Comparison of ENCODE assay signal across 8 cellular contexts in genomic region chr17:38869647-38870258, GRCh38. TPM values are rescaled to one million over a fixed set of nuclear protein-coding genes. Genes with fewer than 3 reads are reported as not detected.
DNase-seq lines count a peak whose midpoint lies in the region; ATAC-seq and TF ChIP-seq lines count a peak whose summit lies in the region.

Gene LASP1, plus strand, starts transcription at chr17:38870058. Its CDS starts 132 bp downstream, at chr17:38870190.

- DNase-seq in DMS 273 treated with DMSO at 0.1 percent for 48 hours (lab: John Stamatoyannopoulos, UW) (peak; percentile 62), KG1 (lab: John Stamatoyannopoulos, UW) (peak; percentile 87), RWPE2 (ENCODE audit: low spot score) (peak; percentile 83), fibroblast of mammary gland (ENCODE audit: low read depth) (peak; percentile 85), natural killer cell (peak; percentile 84)
- DNase-seq in stimulated activated naive CD4-positive, alpha-beta T cell treated with Interleukin-2 at 50 U/mL for 16 hours (lab: John Stamatoyannopoulos, UW): peak; percentile 77

- peaks cover 47% of the 10 kb centered on the region for H3K4me1 Mint-ChIP-seq in activated T-helper 17 cell treated with anti-CD3 and anti-CD28 coated beads, Interleukin-2, amount 50 U/mL, for 72 hours
- peaks cover 50 to 67% of the 10 kb centered on the region in 2 donors for H3K4me1 Mint-ChIP-seq in natural killer cell

- H3K4me3 Mint-ChIP-seq in activated T-helper 17 cell treated with anti-CD3 and anti-CD28 coated beads, Interleukin-2, amount 50 U/mL, for 72 hours: peak within 1 kb of the TSS; percentile 85
- peak within 1 kb of the TSS; percentile 100 for H3K4me3 Mint-ChIP-seq in natural killer cell

- intact Hi-C loops in natural killer cell (cut with micrococcal nuclease): loop anchor here (1.0 to 10.0 kb wide), 6 partner anchors 19 to 283 kb away; partner anchors contain the start of gene PLXDC1

- no peak for TF ChIP-seq CTCF in RWPE2 (IDR thresholded peaks at IDR 0.05; ENCODE audit: poor library complexity, severe bottlenecking)
- no peak for TF ChIP-seq CTCF in fibroblast of mammary gland (conservative IDR thresholded peaks at IDR 0.05; ENCODE audit: control insufficient read depth, insufficient read depth, low read depth, low read length)
- TF ChIP-seq CTCF in natural killer cell (IDR thresholded peaks at IDR 0.05): no peak

- H3K4me3 ChIP-seq in RWPE2 (ENCODE audit: severe bottlenecking) (peak within 1 kb of the TSS; percentile 95), fibroblast of mammary gland (ENCODE audit: control insufficient read depth, low read depth, low read length) (peak within 1 kb of the TSS; percentile 97)

- no peaks in the 10 kb centered on the region for H3K27me3 Mint-ChIP-seq in activated T-helper 17 cell treated with anti-CD3 and anti-CD28 coated beads, Interleukin-2, amount 50 U/mL, for 72 hours
- no peaks in the 10 kb centered on the region for H3K27me3 Mint-ChIP-seq in natural killer cell (ENCODE audit: low read depth in 2 of 2)

- H3K9me3 ChIP-seq in RWPE2 (ENCODE audit: severe bottlenecking): no peaks in the 10 kb centered on the region

- peak; percentile 38 for ATAC-seq in GM21528 (IDR thresholded peaks at IDR 0.05; ENCODE audit: low FRiP score, unreplicated experiment)
- peak; percentile 61 for ATAC-seq in RWPE2 (ENCODE audit: low read depth)
- ATAC-seq in activated T-helper 17 cell treated with anti-CD3 and anti-CD28 coated beads, Interleukin-2, amount 50 U/mL, for 72 hours (replicated peaks): peak; percentile 68
- ATAC-seq in natural killer cell: peak; percentile 57 to 82 (median 66)

- H3K36me3 Mint-ChIP-seq in activated T-helper 17 cell treated with anti-CD3 and anti-CD28 coated beads, Interleukin-2, amount 50 U/mL, for 72 hours (ENCODE audit: low read depth): peaks cover 63% of the 10 kb centered on the region
- no peaks in the 10 kb centered on the region for H3K36me3 Mint-ChIP-seq in natural killer cell

- peak within 1 kb of the TSS; percentile 100 for H3K27ac Mint-ChIP-seq in activated T-helper 17 cell treated with anti-CD3 and anti-CD28 coated beads, Interleukin-2, amount 50 U/mL, for 72 hours
- peak within 1 kb of the TSS; percentile 96 to 98 for H3K27ac Mint-ChIP-seq in natural killer cell

- H3K4me1 ChIP-seq in RWPE2 (ENCODE audit: insufficient read depth, poor library complexity, severe bottlenecking): peaks cover 29% of the 10 kb centered on the region

- no peaks in the 10 kb centered on the region for H3K27me3 ChIP-seq in RWPE2 (ENCODE audit: insufficient read depth, poor library complexity, severe bottlenecking)

- peaks cover 20% of the 10 kb centered on the region for H3K36me3 ChIP-seq in RWPE2 (ENCODE audit: low read depth)

- peak within 1 kb of the TSS; percentile 98 for H3K27ac ChIP-seq in RWPE2 (ENCODE audit: poor library complexity, severe bottlenecking)

- H3K9me3 Mint-ChIP-seq in activated T-helper 17 cell treated with anti-CD3 and anti-CD28 coated beads, Interleukin-2, amount 50 U/mL, for 72 hours: no peaks in the 10 kb centered on the region
- H3K9me3 Mint-ChIP-seq in natural killer cell: no peaks in the 10 kb centered on the region

RNA-seq across cellular contexts. Expression of gene LASP1, which starts in this region (rescaled TPM):
- 100 to 1,000 TPM; 116 to 172 TPM for total RNA-seq in activated T-helper 17 cell treated with anti-CD3 and anti-CD28 coated beads, Interleukin-2, amount 50 U/mL, for 72 hours
- total RNA-seq in natural killer cell: 100 to 1,000 TPM; 293 to 363 (median 340) TPM

Comparison
In these comparisons a context has a peak if more than half of its experiments do, and no peak if none do; other contexts are left out.
1. Peak in every context shown above with its lines: DNase-seq, ATAC-seq, H3K4me3 ChIP-seq and H3K27ac ChIP-seq.